In genomic region chr4:128347175-128347868, GRCh38 we compare ENCODE assay signal across 1 cellular context.
TF ChIP-seq lines count a peak whose summit lies in the region.

No MANE protein-coding gene starts in this region.

TF ChIP-seq in HepG2, 621 proteins besides CTCF, POLR2A, EP300 and RAD21:
- peak; percentile 84 to 94 for TF ChIP-seq MAFK (conservative IDR thresholded peaks at IDR 0.05 in 1 of 2, IDR thresholded peaks at IDR 0.05 in 1 of 2; ENCODE audit: low read length in 2 of 2)
- no peak for TF ChIP-seq ZFP37 (CRISPR knock-in tag; IDR thresholded peaks at IDR 0.05; ENCODE audit: borderline replicate concordance)
- TF ChIP-seq MAF1 (CRISPR knock-in tag; IDR thresholded peaks at IDR 0.05; ENCODE audit: borderline replicate concordance): no peak
- no peak for TF ChIP-seq TERF1 (CRISPR knock-in tag; IDR thresholded peaks at IDR 0.05)
- TF ChIP-seq MAFF (IDR thresholded peaks at IDR 0.05; ENCODE audit: low read depth, low read length): peak; percentile 89
- TF ChIP-seq REL (CRISPR knock-in tag; conservative IDR thresholded peaks at IDR 0.05): no peak
- TF ChIP-seq ELF1 (CRISPR knock-in tag; IDR thresholded peaks at IDR 0.05): no peak
- TF ChIP-seq SNAI1 (CRISPR knock-in tag; IDR thresholded peaks at IDR 0.05; ENCODE audit: borderline replicate concordance): no peak
- TF ChIP-seq NFE2L2 (IDR thresholded peaks at IDR 0.05; ENCODE audit: low read length): 0 out of 2 replicates have a peak, but pooled peaks have one; percentile 16
- no peak for TF ChIP-seq RORA (CRISPR knock-in tag; IDR thresholded peaks at IDR 0.05)
- no peak for TF ChIP-seq KLF11 (CRISPR knock-in tag; IDR thresholded peaks at IDR 0.05)
- TF ChIP-seq ZNF768 (CRISPR knock-in tag; IDR thresholded peaks at IDR 0.05): no peak
- TF ChIP-seq ZNF468 (CRISPR knock-in tag; IDR thresholded peaks at IDR 0.05): no peak
- TF ChIP-seq CEBPB (IDR thresholded peaks at IDR 0.05; ENCODE audit: borderline replicate concordance, low read depth, low read length): 0 out of 2 replicates have a peak, but pooled peaks have one; percentile 8
